ENCODE assay signal across 38 cellular contexts in genomic region chr10:97826892-97827291, GRCh38. TPM values are rescaled to one million over a fixed set of nuclear protein-coding genes. Genes with fewer than 3 reads are reported as not detected.
"Had no signal": no experiment of that assay in that cellular context is flagged by ENCODE, and none has a peak within 500 bp of the region (broad histone marks: within the 10 kb centered on the region; RNA-seq: fewer than 3 reads in every experiment).

No MANE protein-coding gene starts in this region.

- H3K36me3 ChIP-seq: adrenal gland, brain microvascular endothelial cell, breast epithelium, cardiac muscle cell had no signal

- H3K4me1 ChIP-seq: adrenal gland, breast epithelium had no signal

- H3K27me3 Mint-ChIP-seq: activated CD4-positive, alpha-beta memory T cell treated with anti-CD3 and anti-CD28 coated beads for 36 hours; activated CD4-positive, alpha-beta T cell treated with anti-CD3 and anti-CD28 coated beads, Interleukin-2, amount 10 ng/mL, durations not matched to agents 24 days and 14 days; activated CD8-positive, alpha-beta T cell treated with anti-CD3 and anti-CD28 coated beads for 36 hours; activated T-helper 17 cell treated with anti-CD3 and anti-CD28 coated beads, Interleukin-2, amount 50 U/mL, for 72 hours had no signal

- H3K27ac ChIP-seq: adrenal gland, body of pancreas, brain microvascular endothelial cell, breast epithelium, cardiac muscle cell, VCaP had no signal

- H3K27me3 ChIP-seq: adrenal gland, body of pancreas, brain microvascular endothelial cell, breast epithelium, cardiac muscle cell had no signal

- H3K9me3 Mint-ChIP-seq: activated B cell treated with CpG ODN at 0.5 μM for 24 hours; activated CD4-positive, alpha-beta memory T cell treated with anti-CD3 and anti-CD28 coated beads for 36 hours; activated CD4-positive, alpha-beta T cell treated with anti-CD3 and anti-CD28 coated beads, Interleukin-2, amount 10 ng/mL, durations not matched to agents 24 days and 14 days; activated CD8-positive, alpha-beta T cell treated with anti-CD3 and anti-CD28 coated beads for 36 hours; activated naive CD4-positive, alpha-beta T cell treated with anti-CD3 and anti-CD28 coated beads for 36 hours; activated naive CD4-positive, alpha-beta T cell treated with anti-CD3 and anti-CD28 coated beads, Interleukin-2, amount 50 U/mL, for 72 hours; activated T-cell treated with anti-CD3 and anti-CD28 coated beads, Interleukin-2, amount 50 U/mL, for 4 hours; activated T-cell treated with anti-CD3 and anti-CD28 coated beads, Interleukin-2, amount 50 U/mL, for 72 hours; activated T-helper 1 cell treated with anti-CD3 and anti-CD28 coated beads, Interleukin-12 subunit alpha, Interleukin-12 subunit beta, Interleukin-2, Interleukin-4 antibody, amounts not matched to agents 30 ng/mL and 10 ng/mL and 1 ng/mL, durations not matched to agents 14 hours and 24 hours and 36 hours; activated T-helper 17 cell treated with anti-CD3 and anti-CD28 coated beads, Interleukin-2, amount 50 U/mL, for 72 hours; central memory CD8-positive, alpha-beta T cell; T-helper 1 cell treated with Interleukin-12 subunit alpha and Interleukin-12 subunit beta and Interleukin-4 antibody, amounts not matched to agents 30 μg/mL and 1 μg/mL, for 36 hours; T-helper 2 cell treated with Interferon-gamma antibody and Interleukin-4, amounts not matched to agents 5 μg/mL and 100 μg/mL, for 36 hours had no signal

- H3K27ac Mint-ChIP-seq: activated B cell treated with CpG ODN at 0.5 μM for 24 hours; activated CD4-positive, alpha-beta memory T cell treated with anti-CD3 and anti-CD28 coated beads for 36 hours; activated CD4-positive, alpha-beta T cell treated with anti-CD3 and anti-CD28 coated beads, Interleukin-2, amount 10 ng/mL, durations not matched to agents 24 days and 14 days; activated CD8-positive, alpha-beta T cell treated with anti-CD3 and anti-CD28 coated beads for 36 hours; activated naive CD4-positive, alpha-beta T cell treated with anti-CD3 and anti-CD28 coated beads for 36 hours; activated T-cell treated with anti-CD3 and anti-CD28 coated beads, Interleukin-2, amount 50 U/mL, for 72 hours; activated T-helper 1 cell treated with anti-CD3 and anti-CD28 coated beads, Interleukin-12 subunit alpha, Interleukin-12 subunit beta, Interleukin-2, Interleukin-4 antibody, amounts not matched to agents 30 ng/mL and 10 ng/mL and 1 ng/mL, durations not matched to agents 14 hours and 24 hours and 36 hours; T-helper 1 cell treated with Interleukin-12 subunit alpha and Interleukin-12 subunit beta and Interleukin-4 antibody, amounts not matched to agents 30 μg/mL and 1 μg/mL, for 36 hours; T-helper 2 cell treated with Interferon-gamma antibody and Interleukin-4, amounts not matched to agents 5 μg/mL and 100 μg/mL, for 36 hours had no signal

- ATAC-seq: activated CD8-positive, alpha-beta T cell treated with anti-CD3 and anti-CD28 coated beads for 36 hours; activated naive CD4-positive, alpha-beta T cell treated with anti-CD3 and anti-CD28 coated beads, Interleukin-2, amount 50 U/mL, for 72 hours; activated T-cell treated with anti-CD3 and anti-CD28 coated beads, Interleukin-2, amount 50 U/mL, for 4 hours; activated T-cell treated with anti-CD3 and anti-CD28 coated beads, Interleukin-2, amount 50 U/mL, for 72 hours; activated T-helper 17 cell treated with anti-CD3 and anti-CD28 coated beads, Interleukin-2, amount 50 U/mL, for 72 hours; body of pancreas had no signal

- H3K9me3 ChIP-seq: adrenal gland, body of pancreas, breast epithelium had no signal

- H3K4me3 ChIP-seq: adrenal gland, body of pancreas, breast epithelium, cardiac muscle cell had no signal

- H3K4me1 Mint-ChIP-seq: activated B cell treated with CpG ODN at 0.5 μM for 24 hours had no signal

- H3K4me3 Mint-ChIP-seq: activated B cell treated with CpG ODN at 0.5 μM for 24 hours; activated CD4-positive, alpha-beta memory T cell treated with anti-CD3 and anti-CD28 coated beads for 36 hours; activated CD4-positive, alpha-beta T cell treated with anti-CD3 and anti-CD28 coated beads, Interleukin-2, amount 10 ng/mL, durations not matched to agents 24 days and 14 days; activated CD8-positive, alpha-beta T cell treated with anti-CD3 and anti-CD28 coated beads for 36 hours; activated naive CD4-positive, alpha-beta T cell treated with anti-CD3 and anti-CD28 coated beads for 36 hours; activated T-cell treated with anti-CD3 and anti-CD28 coated beads, Interleukin-2, amount 50 U/mL, for 4 hours; activated T-cell treated with anti-CD3 and anti-CD28 coated beads, Interleukin-2, amount 50 U/mL, for 72 hours; activated T-helper 1 cell treated with anti-CD3 and anti-CD28 coated beads, Interleukin-12 subunit alpha, Interleukin-12 subunit beta, Interleukin-2, Interleukin-4 antibody, amounts not matched to agents 30 ng/mL and 10 ng/mL and 1 ng/mL, durations not matched to agents 14 hours and 24 hours and 36 hours; activated T-helper 17 cell treated with anti-CD3 and anti-CD28 coated beads, Interleukin-2, amount 50 U/mL, for 72 hours; central memory CD8-positive, alpha-beta T cell; T-helper 1 cell treated with Interleukin-12 subunit alpha and Interleukin-12 subunit beta and Interleukin-4 antibody, amounts not matched to agents 30 μg/mL and 1 μg/mL, for 36 hours; T-helper 2 cell treated with Interferon-gamma antibody and Interleukin-4, amounts not matched to agents 5 μg/mL and 100 μg/mL, for 36 hours had no signal

- FAIRE-seq: astrocyte, TTC549 had no signal

- DNase-seq: activated B cell treated with CpG ODN at 0.5 μM for 24 hours; activated CD4-positive, alpha-beta memory T cell treated with anti-CD3 and anti-CD28 coated beads for 36 hours; activated CD4-positive, alpha-beta T cell treated with anti-CD3 and anti-CD28 coated beads for 4 hours; activated CD4-positive, alpha-beta T cell treated with anti-CD3 and anti-CD28 coated beads, Interleukin-2, amount 10 ng/mL, durations not matched to agents 24 days and 14 days; activated CD4-positive, alpha-beta T cell treated with anti-CD3 and anti-CD28 coated beads, Interleukin-2, amount 50 U/mL, for 1 hour; activated CD4-positive, alpha-beta T cell treated with anti-CD3 and anti-CD28 coated beads, Interleukin-2, amount 50 U/mL, for 4 hours; activated CD4-positive, CD25-positive, alpha-beta regulatory T cell treated with anti-CD3 and anti-CD28 coated beads, Interleukin-2, amount 50 U/mL, for 72 hours; activated CD8-positive, alpha-beta memory T cell treated with anti-CD3 and anti-CD28 coated beads, Interleukin-2, amount 50 U/mL, for 4 hours; activated CD8-positive, alpha-beta T cell treated with anti-CD3 and anti-CD28 coated beads for 36 hours; activated effector memory CD4-positive, alpha-beta T cell treated with anti-CD3 and anti-CD28 coated beads, Interleukin-2, amount 50 U/mL, for 16 hours; activated gamma-delta T cell treated with Interleukin-2 at 50 U/mL for 16 hours; activated naive CD4-positive, alpha-beta T cell; activated naive CD4-positive, alpha-beta T cell treated with anti-CD3 and anti-CD28 coated beads for 36 hours; activated naive CD4-positive, alpha-beta T cell treated with anti-CD3 and anti-CD28 coated beads, Interleukin-2, amount 50 U/mL, for 16 hours; activated T-cell treated with anti-CD3 and anti-CD28 coated beads for 4 hours; activated T-cell treated with anti-CD3 and anti-CD28 coated beads, Interleukin-2, amount 50 U/mL, for 1 hour; activated T-cell treated with anti-CD3 and anti-CD28 coated beads, Interleukin-2, amount 50 U/mL, for 4 hours; activated T-cell treated with anti-CD3 and anti-CD28 coated beads, Interleukin-2, amount 50 U/mL, for 72 hours; adrenal gland; amniotic stem cell; aorta; body of pancreas; brain microvascular endothelial cell; cerebellar nuclear complex; T-helper 1 cell; T-helper 2 cell; T-helper 9 cell had no signal

- H3K36me3 Mint-ChIP-seq: activated CD4-positive, alpha-beta memory T cell treated with anti-CD3 and anti-CD28 coated beads for 36 hours; activated naive CD4-positive, alpha-beta T cell treated with anti-CD3 and anti-CD28 coated beads, Interleukin-2, amount 50 U/mL, for 72 hours had no signal

RNA-seq across cellular contexts. Expression of gene SFRP5, which starts 55.1 kb away (rescaled TPM):
- total RNA-seq: activated B cell treated with CpG ODN at 0.5 μM for 24 hours; activated CD4-positive, alpha-beta memory T cell treated with anti-CD3 and anti-CD28 coated beads for 36 hours; activated CD4-positive, alpha-beta T cell treated with anti-CD3 and anti-CD28 coated beads, Interleukin-2, amount 10 ng/mL, durations not matched to agents 24 days and 14 days; activated naive CD4-positive, alpha-beta T cell treated with anti-CD3 and anti-CD28 coated beads for 36 hours; activated naive CD4-positive, alpha-beta T cell treated with anti-CD3 and anti-CD28 coated beads, Interleukin-2, amount 50 U/mL, for 72 hours; activated T-cell treated with anti-CD3 and anti-CD28 coated beads, Interleukin-2, amount 50 U/mL, for 72 hours; activated T-helper 1 cell treated with anti-CD3 and anti-CD28 coated beads, Interleukin-12 subunit alpha, Interleukin-12 subunit beta, Interleukin-2, Interleukin-4 antibody, amounts not matched to agents 30 ng/mL and 10 ng/mL and 1 ng/mL, durations not matched to agents 14 hours and 24 hours and 36 hours; activated T-helper 17 cell treated with anti-CD3 and anti-CD28 coated beads, Interleukin-2, amount 50 U/mL, for 72 hours had no signal
